Comparison of ENCODE assay signal across 26 cellular contexts in genomic region chr16:85246473-85246872, GRCh38.
DNase-seq lines count a peak whose midpoint lies in the region; ATAC-seq and TF ChIP-seq lines count a peak whose summit lies in the region.
"Had no signal": no experiment of that assay in that cellular context is flagged by ENCODE, and none has a peak within 500 bp of the region (broad histone marks: within the 10 kb centered on the region; RNA-seq: fewer than 3 reads in every experiment).

No MANE protein-coding gene starts in this region.

- no peaks in the 10 kb centered on the region for H3K9me3 Mint-ChIP-seq in CD4-positive, alpha-beta T cell
- H3K9me3 Mint-ChIP-seq: activated T-helper 2 cell treated with anti-CD3 and anti-CD28 coated beads, Interferon-gamma antibody, Interleukin-2, Interleukin-4, amounts not matched to agents 10 μg/mL and 5 μg/mL and 100 μg/mL, durations not matched to agents 14 hours and 24 hours and 36 hours; mesothelial cell of epicardium; natural killer cell had no signal

- no peak for TF ChIP-seq POLR2A in Peyer's patch (IDR thresholded peaks at IDR 0.05)

- TF ChIP-seq CTCF in Peyer's patch (IDR thresholded peaks at IDR 0.05) = no peak
- no peak for TF ChIP-seq CTCF in CD4-positive, alpha-beta T cell (IDR thresholded peaks at IDR 0.05)

- H3K27ac Mint-ChIP-seq in CD4-positive, alpha-beta T cell = no peak overlapping the region
- H3K27ac Mint-ChIP-seq: activated naive CD8-positive, alpha-beta T cell; activated T-helper 2 cell treated with anti-CD3 and anti-CD28 coated beads, Interferon-gamma antibody, Interleukin-2, Interleukin-4, amounts not matched to agents 10 μg/mL and 5 μg/mL and 100 μg/mL, durations not matched to agents 14 hours and 24 hours and 36 hours; T-helper 17 cell had no signal

- no peaks in the 10 kb centered on the region for H3K36me3 ChIP-seq in Peyer's patch
- H3K36me3 ChIP-seq: ascending aorta, left lung, sigmoid colon, transverse colon had no signal

- CTCF ChIA-PET in CD4-positive, alpha-beta T cell (lab: Charles Lee) = no interaction called here

- intact Hi-C loops in CD4-positive, alpha-beta T cell (cut with DNase I, micrococcal nuclease) = no loop called here

- peaks cover 14% of the 10 kb centered on the region for H3K27me3 Mint-ChIP-seq in CD4-positive, alpha-beta T cell

- no peak overlapping the region for H3K27ac ChIP-seq in Peyer's patch
- no peak overlapping the region for H3K27ac ChIP-seq in CD4-positive, alpha-beta T cell (ENCODE audit: low read depth, low read length)
- H3K27ac ChIP-seq: ascending aorta, left lung, PC-9, sigmoid colon, transverse colon, VCaP had no signal

- DNase-seq in DMS 273 (lab: John Stamatoyannopoulos, UW; ENCODE audit: unreplicated experiment) (peak; percentile 70), NCI-H1417 (lab: John Stamatoyannopoulos, UW) (peak; percentile 9 to 94 (median 80)), NCI-H2227 treated with DMSO at 0.1 percent for 48 hours (lab: John Stamatoyannopoulos, UW) (peak; percentile 33), left kidney (ENCODE audit: low read depth, low spot score) (peak; percentile 90), Peyer's patch (no peak), NOMO-1 treated with DMSO at 0.1 percent for 48 hours (lab: John Stamatoyannopoulos, UW; ENCODE audit: unreplicated experiment) (no peak)
- no peak for DNase-seq in CD4-positive, alpha-beta T cell
- DNase-seq: activated CD8-positive, alpha-beta memory T cell treated with anti-CD3 and anti-CD28 coated beads, Interleukin-2, amount 50 U/mL, for 4 hours; dorsolateral prefrontal cortex; left lung; natural killer cell; NCI-H526; PC-9; posterior cingulate gyrus; SIG-M5; sigmoid colon; stimulated activated CD4-positive, alpha-beta T cell treated with anti-CD3 and anti-CD28 coated beads, Interleukin-15, amount 100 ng/mL, for 24 hours; stimulated activated CD8-positive, alpha-beta memory T cell treated with anti-CD3 and anti-CD28 coated beads, Interleukin-4, amount 100 ng/mL, for 48 hours; T-helper 17 cell; transverse colon had no signal

- ATAC-seq in HG03280 (IDR thresholded peaks at IDR 0.05; ENCODE audit: unreplicated experiment) = no peak
- no peak for ATAC-seq in CD4-positive, alpha-beta T cell (ENCODE audit: poor library complexity)

- H3K36me3 Mint-ChIP-seq in CD4-positive, alpha-beta T cell (ENCODE audit: low read depth) = no peaks in the 10 kb centered on the region
- H3K36me3 Mint-ChIP-seq: activated naive CD8-positive, alpha-beta T cell; natural killer cell had no signal

- no peaks in the 10 kb centered on the region for H3K9me3 ChIP-seq in Peyer's patch
- H3K9me3 ChIP-seq in CD4-positive, alpha-beta T cell (ENCODE audit: control insufficient read depth, low read length) = no peaks in the 10 kb centered on the region
- H3K9me3 ChIP-seq: ascending aorta, left lung, sigmoid colon, transverse colon had no signal

- H3K4me3 Mint-ChIP-seq in CD4-positive, alpha-beta T cell = no peak overlapping the region
- H3K4me3 Mint-ChIP-seq: activated naive CD8-positive, alpha-beta T cell; natural killer cell had no signal

- no peaks in the 10 kb centered on the region for H3K27me3 ChIP-seq in Peyer's patch
- no peaks in the 10 kb centered on the region for H3K27me3 ChIP-seq in CD4-positive, alpha-beta T cell (ENCODE audit: control insufficient read depth, insufficient read depth, low read length)
- H3K27me3 ChIP-seq: ascending aorta, left lung, sigmoid colon, transverse colon had no signal

- no peak overlapping the region for H3K4me3 ChIP-seq in Peyer's patch
- H3K4me3 ChIP-seq: ascending aorta, dorsolateral prefrontal cortex, left lung, PC-9, sigmoid colon, transverse colon had no signal

- H3K4me1 ChIP-seq in Peyer's patch = no peaks in the 10 kb centered on the region
- H3K4me1 ChIP-seq: transverse colon had no signal

- peaks cover 5% of the 10 kb centered on the region for H3K4me1 Mint-ChIP-seq in CD4-positive, alpha-beta T cell (ENCODE audit: low read depth)

- POLR2A ChIA-PET in CD4-positive, alpha-beta T cell (lab: Charles Lee) = no interaction called here

Comparison
In these comparisons a context has a peak if more than half of its experiments do, and no peak if none do; other contexts are left out.
1. DNase-seq: peak in DMS 273 (single experiment), NCI-H1417 (3 of 3), NCI-H2227 treated with DMSO at 0.1 percent for 48 hours (single experiment) and left kidney (single experiment); none in Peyer's patch (0 of 3), NOMO-1 treated with DMSO at 0.1 percent for 48 hours (single experiment) and CD4-positive, alpha-beta T cell (0 of 10).